In the genomic region with DNA sequence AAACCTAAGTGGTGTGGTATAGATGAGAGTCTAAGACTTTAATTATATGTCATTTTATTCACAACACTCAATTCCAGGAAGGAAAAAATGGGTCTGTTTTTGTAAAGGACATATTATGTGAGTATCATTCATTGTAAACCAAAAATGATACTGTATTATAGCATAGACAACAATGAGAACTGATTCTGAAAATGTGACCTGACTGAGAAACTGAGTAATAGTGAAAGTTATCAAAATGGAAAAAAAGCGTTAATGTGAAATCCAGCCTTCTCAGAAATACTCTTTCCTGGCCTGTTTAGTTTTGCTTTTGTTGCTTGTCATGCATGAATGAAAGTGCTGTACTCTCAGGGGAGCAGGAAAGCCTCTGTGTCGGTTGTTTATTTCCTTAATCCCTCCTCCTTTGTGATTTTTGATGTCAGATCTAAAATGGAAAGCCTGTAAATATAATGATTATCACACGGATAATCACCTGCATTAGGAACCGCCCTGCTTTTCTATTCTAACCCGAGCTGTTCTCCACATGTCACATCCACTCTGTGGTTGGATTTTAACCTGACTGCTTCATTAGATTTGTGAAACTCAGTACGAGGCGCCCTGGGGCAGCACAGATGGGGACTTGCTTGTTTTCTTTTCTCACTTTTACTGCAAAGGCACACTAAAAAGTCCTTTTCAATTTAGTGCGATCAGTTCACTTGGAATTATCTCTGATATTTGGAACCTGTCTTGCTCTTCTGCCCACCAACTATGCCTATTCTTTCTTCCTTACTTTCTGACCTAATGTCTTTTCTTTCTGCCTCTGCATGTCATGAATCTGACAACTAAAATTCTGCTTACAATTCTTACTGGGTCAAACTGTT, we compare ENCODE assay signal across 9 cellular contexts.
DNase-seq lines count a peak whose midpoint lies in the region; ATAC-seq and TF ChIP-seq lines count a peak whose summit lies in the region.
"Had no signal": no experiment of that assay in that cellular context is flagged by ENCODE, and none has a peak within 500 bp of the region (broad histone marks: within the 10 kb centered on the region; RNA-seq: fewer than 3 reads in every experiment).

No MANE protein-coding gene starts in this region.

- peak overlapping the region; percentile 97 for H3K27ac Mint-ChIP-seq in nephron progenitor cell
- peak overlapping the region in 1 of 7 donors; percentile 44 for H3K27ac Mint-ChIP-seq in CD14-positive monocyte

- ATAC-seq in HG03565 (IDR thresholded peaks at IDR 0.05; ENCODE audit: unreplicated experiment), result peak; percentile 64

- DNase-seq in DMS 273 (lab: John Stamatoyannopoulos, UW; ENCODE audit: unreplicated experiment) (peak; percentile 58), GM20000 (ENCODE audit: low spot score) (peak; percentile 49), T-helper 2 cell (peak in 4 of 5 experiments; percentile 32 to 93 (median 41)), choroid plexus epithelial cell (ENCODE audit: low read depth) (peak; percentile 29), nephron progenitor cell (peak; percentile 7), tibial nerve (ENCODE audit: low spot score in 2 of 2) (no peak), CD14-positive monocyte (ENCODE audit: low spot score) (no peak)

- no peaks in the 10 kb centered on the region for H3K36me3 ChIP-seq in tibial nerve

- TF ChIP-seq POLR2A in tibial nerve (IDR thresholded peaks at IDR 0.05), result no peak

- H3K4me1 Mint-ChIP-seq in nephron progenitor cell, result peaks cover 62% of the 10 kb centered on the region
- H3K4me1 Mint-ChIP-seq in CD14-positive monocyte, result peaks cover 13% of the 10 kb centered on the region

- H3K4me1 ChIP-seq in tibial nerve, result peaks cover 0 to 50% (median 42%) of the 10 kb centered on the region in 4 donors

- H3K27me3 Mint-ChIP-seq in nephron progenitor cell (ENCODE audit: low read depth, poor library complexity), result no peaks in the 10 kb centered on the region
- no peaks in the 10 kb centered on the region for H3K27me3 Mint-ChIP-seq in CD14-positive monocyte (ENCODE audit: low read depth in 3 of 3)

- H3K36me3 Mint-ChIP-seq in nephron progenitor cell (ENCODE audit: low read depth) (peaks cover 12% of the 10 kb centered on the region), CD14-positive monocyte (peaks cover 8% of the 10 kb centered on the region in 2 donors)

- intact Hi-C loops in CD14-positive monocyte (cut with micrococcal nuclease), result no loop called here

- peaks cover 0 to 4% (median 0%) of the 10 kb centered on the region in 4 donors for H3K9me3 ChIP-seq in tibial nerve
- H3K9me3 ChIP-seq: neutrophil had no signal

- peak overlapping the region; percentile 59 to 81 (median 64) for H3K27ac ChIP-seq in tibial nerve
- H3K27ac ChIP-seq: neutrophil had no signal

- no peaks in the 10 kb centered on the region for H3K27me3 ChIP-seq in tibial nerve
- H3K27me3 ChIP-seq: neutrophil had no signal

- H3K4me3 ChIP-seq in choroid plexus epithelial cell (ENCODE audit: low read depth, low read length) (no peak overlapping the region), tibial nerve (peak overlapping the region in 3 of 4 donors; percentile 9 to 27 (median 24))

- peak overlapping the region; percentile 60 for H3K4me3 Mint-ChIP-seq in nephron progenitor cell
- peak overlapping the region in 1 of 2 donors; percentile 21 for H3K4me3 Mint-ChIP-seq in CD14-positive monocyte

- peak in 1 of 2 donors; percentile 11 for TF ChIP-seq EP300 in tibial nerve (IDR thresholded peaks at IDR 0.05)

- WGBS in tibial nerve, 2 donors, result 13 to 16% methylated on average over 8 of the region's 8 CpGs

- TF ChIP-seq CTCF in GM20000 (IDR thresholded peaks at IDR 0.05; ENCODE audit: extremely low read depth, missing control alignments), result no peak
- TF ChIP-seq CTCF in choroid plexus epithelial cell (conservative IDR thresholded peaks at IDR 0.05; ENCODE audit: low read depth, low read length), result no peak
- no peak for TF ChIP-seq CTCF in nephron progenitor cell (IDR thresholded peaks at IDR 0.05)
- no peak for TF ChIP-seq CTCF in tibial nerve (IDR thresholded peaks at IDR 0.05)
- no peak for TF ChIP-seq CTCF in CD14-positive monocyte (IDR thresholded peaks at IDR 0.05)

- peaks cover 12% of the 10 kb centered on the region for H3K9me3 Mint-ChIP-seq in nephron progenitor cell
- H3K9me3 Mint-ChIP-seq in CD14-positive monocyte, result peaks cover 0 to 2% (median 0%) of the 10 kb centered on the region in 7 donors

Comparison
In these comparisons a context has a peak if more than half of its experiments do, and no peak if none do; other contexts are left out.
1. DNase-seq: peak in DMS 273 (single experiment), GM20000 (single experiment), T-helper 2 cell (4 of 5), choroid plexus epithelial cell (single experiment) and nephron progenitor cell (single experiment); none in tibial nerve (0 of 2) and CD14-positive monocyte (single experiment).